Comparison of ENCODE assay signal across 1 cellular context in the genomic region with DNA sequence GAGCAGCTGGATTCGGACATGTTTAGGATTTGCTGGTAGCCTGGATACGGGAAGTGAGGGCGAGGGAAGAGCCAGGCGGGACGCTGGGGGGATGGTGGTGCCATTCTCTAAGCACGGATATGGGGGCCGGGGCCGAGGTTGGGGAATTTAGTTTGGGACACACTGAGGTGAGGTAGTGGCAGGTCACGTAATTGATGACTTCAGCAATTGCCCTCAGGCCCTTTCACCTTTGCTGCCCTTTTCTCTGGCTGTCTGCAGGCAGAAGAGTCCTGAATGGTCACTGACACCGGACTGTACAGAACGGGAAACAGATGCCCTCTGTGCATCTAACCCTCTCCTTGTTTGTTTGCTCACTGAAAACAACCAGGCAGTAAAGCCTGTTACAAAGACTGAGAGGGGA.
TF ChIP-seq lines count a peak whose summit lies in the region.

No MANE protein-coding gene starts in this region.

TF ChIP-seq in HepG2, 621 proteins besides CTCF, POLR2A, EP300 and RAD21 (continued from another document):
- TF ChIP-seq RARG (CRISPR knock-in tag; IDR thresholded peaks at IDR 0.05; ENCODE audit: low read depth) (no peak), ZNF724P (CRISPR knock-in tag; IDR thresholded peaks at IDR 0.05; ENCODE audit: borderline replicate concordance) (no peak)
TF ChIP-seq in HepG2: peak in this region for 1.
